Comparison of ENCODE assay signal across 8 cellular contexts in the genomic region with DNA sequence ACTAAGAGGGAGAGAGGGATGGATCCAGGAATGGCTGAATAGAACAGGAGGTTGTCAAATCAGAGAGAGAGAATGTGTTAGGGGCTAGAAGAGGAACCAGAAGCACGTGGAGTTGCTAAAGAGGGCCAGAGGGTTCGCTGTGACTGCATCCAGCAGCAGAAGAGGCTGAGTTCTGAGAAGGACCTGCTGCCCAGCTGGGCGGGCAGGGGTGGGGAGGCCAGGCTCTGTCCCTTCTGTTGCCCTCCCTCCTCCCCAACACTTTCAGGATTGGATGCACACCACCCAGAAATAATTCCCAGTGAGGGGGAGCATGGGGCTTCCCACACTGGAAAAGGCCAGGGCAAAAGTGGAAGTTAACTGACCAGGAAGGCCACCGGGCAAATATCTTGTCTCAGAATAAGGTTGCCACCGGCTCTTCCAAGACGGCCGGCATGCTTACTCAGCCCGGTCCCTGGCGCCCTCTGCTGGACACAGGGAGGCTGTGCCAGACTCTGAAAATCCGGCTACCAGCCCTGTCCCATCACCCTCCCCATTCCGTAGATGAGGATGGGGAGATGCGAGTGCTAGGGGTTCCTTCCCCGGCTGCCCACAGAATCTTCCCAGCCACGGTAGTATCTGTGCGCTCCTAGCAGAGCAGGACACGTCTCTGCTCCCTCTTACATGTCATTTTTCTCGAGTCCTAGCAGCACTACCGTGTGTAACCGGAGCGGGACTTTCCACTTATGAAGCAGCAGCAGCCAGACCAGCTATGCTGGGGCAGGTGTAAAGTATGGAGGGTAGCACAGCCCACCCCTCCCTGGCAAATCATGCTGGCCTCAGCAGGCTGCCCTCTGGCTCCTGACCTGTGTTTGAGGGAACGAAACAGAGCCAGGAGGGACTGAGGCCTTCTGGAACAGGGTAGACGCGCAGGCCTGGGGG. TPM values are rescaled to one million over a fixed set of nuclear protein-coding genes. Genes with fewer than 3 reads are reported as not detected.
DNase-seq lines count a peak whose midpoint lies in the region; ATAC-seq and TF ChIP-seq lines count a peak whose summit lies in the region.

No MANE protein-coding gene starts in this region.

- POLR2A ChIA-PET in PC-9 (lab: Charles Lee; ENCODE audit: unreplicated experiment) = no interaction called here

- intact Hi-C loops in PC-9 (cut with micrococcal nuclease; ENCODE audit: unreplicated experiment) = loop anchor here (1.0 to 5.0 kb wide), 6 partner anchors 72 to 268 kb away; a partner anchor contains a TSS
- intact Hi-C loops in natural killer cell (cut with micrococcal nuclease) = loop anchor here (1.0 to 10.0 kb wide), 4 partner anchors 72 to 435 kb away; no protein-coding TSS in a partner anchor

- H3K9me2 ChIP-seq in PC-9 (ENCODE audit: insufficient read depth) = no peaks in the 10 kb centered on the region

- H3K36me3 ChIP-seq in GM06990 (ENCODE audit: control insufficient read depth, insufficient read depth, low read length) (no peaks in the 10 kb centered on the region), PC-9 (ENCODE audit: low read depth) (no peaks in the 10 kb centered on the region), fibroblast of lung (ENCODE audit: control insufficient read depth, insufficient read depth, low read length) (peaks cover 16% of the 10 kb centered on the region)

- CTCF ChIA-PET in PC-9 (lab: Charles Lee) = interaction anchor here (0.6 kb wide), 1 partner anchor 63 kb away, joined by 4 read pairs; no protein-coding TSS in a partner anchor

- peak; percentile 91 to 92 for ATAC-seq in activated T-cell treated with anti-CD3 and anti-CD28 coated beads, Interleukin-2, amount 50 U/mL, for 72 hours (replicated peaks in 1 of 2)
- peak; percentile 92 to 100 (median 98) for ATAC-seq in natural killer cell
- ATAC-seq in stimulated activated effector memory CD8-positive, alpha-beta T cell treated with anti-CD3 and anti-CD28 coated beads, Interleukin-12 subunit alpha, Interleukin-12 subunit beta, amount 100 ng/mL, for 72 hours = peak; percentile 85
- no peak for ATAC-seq in HG02642 (IDR thresholded peaks at IDR 0.05; ENCODE audit: poor library complexity, unreplicated experiment)

- H3K27ac Mint-ChIP-seq in activated T-cell treated with anti-CD3 and anti-CD28 coated beads, Interleukin-2, amount 50 U/mL, for 72 hours = no peak overlapping the region
- no peak overlapping the region for H3K27ac Mint-ChIP-seq in natural killer cell
- H3K27ac Mint-ChIP-seq in stimulated activated effector memory CD8-positive, alpha-beta T cell treated with anti-CD3 and anti-CD28 coated beads, Interleukin-12 subunit alpha, Interleukin-12 subunit beta, amount 100 ng/mL, for 72 hours = peak overlapping the region; percentile 37

- H3K9me3 Mint-ChIP-seq in activated T-cell treated with anti-CD3 and anti-CD28 coated beads, Interleukin-2, amount 50 U/mL, for 72 hours = no peaks in the 10 kb centered on the region
- H3K9me3 Mint-ChIP-seq in natural killer cell = no peaks in the 10 kb centered on the region
- no peaks in the 10 kb centered on the region for H3K9me3 Mint-ChIP-seq in stimulated activated effector memory CD8-positive, alpha-beta T cell treated with anti-CD3 and anti-CD28 coated beads, Interleukin-12 subunit alpha, Interleukin-12 subunit beta, amount 100 ng/mL, for 72 hours

- H3K4me2 ChIP-seq in PC-9 = no peak overlapping the region
- H3K4me2 ChIP-seq in fibroblast of lung (ENCODE audit: extremely low read depth, insufficient read depth, low read length) = no peak overlapping the region

- peaks cover 6% of the 10 kb centered on the region for H3K27me3 Mint-ChIP-seq in activated T-cell treated with anti-CD3 and anti-CD28 coated beads, Interleukin-2, amount 50 U/mL, for 72 hours (ENCODE audit: low read depth)
- H3K27me3 Mint-ChIP-seq in natural killer cell (ENCODE audit: low read depth in 2 of 2) = peaks cover 0 to 4% of the 10 kb centered on the region in 2 donors

- H3K27ac ChIP-seq in HL-60 (replicated peaks) (no peak overlapping the region), PC-9 (no peak overlapping the region), fibroblast of lung (ENCODE audit: insufficient read depth, low read length) (no peak overlapping the region)

- H3K4me3 ChIP-seq in GM06990 (replicated peaks; ENCODE audit: low read depth, low read length) (no peak overlapping the region), HL-60 (replicated peaks; ENCODE audit: insufficient read depth, low read length) (no peak overlapping the region), PC-9 (no peak overlapping the region), fibroblast of lung (replicated peaks in 1 of 4; ENCODE audit: control extremely low read depth in 1 of 4, insufficient read depth in 1 of 4, low read depth in 3 of 4, low read length in 4 of 4) (no peak overlapping the region)

- no TSS peak for BruUV-seq in PC-9 (replicated peaks; lab: Mats Ljungman, UMichigan)

- DNase-seq in GM06990 (ENCODE audit: extremely low read depth, insufficient read length) (peak; percentile 55), HL-60 (ENCODE audit: low read depth in 1 of 2, low spot score in 1 of 2) (peak in 1 of 2 experiments; percentile 83), PC-9 (peak; percentile 48 to 80), fibroblast of lung (ENCODE audit: low read depth in 2 of 2) (peak; percentile 59 to 82), natural killer cell (peak; percentile 82)
- DNase-seq in activated T-cell treated with anti-CD3 and anti-CD28 coated beads, Interleukin-2, amount 50 U/mL, for 72 hours = peak; percentile 85 to 88
- peak; percentile 82 to 91 for DNase-seq in stimulated activated effector memory CD8-positive, alpha-beta T cell treated with anti-CD3 and anti-CD28 coated beads, Interleukin-12 subunit alpha, Interleukin-12 subunit beta, amount 100 ng/mL, for 72 hours (ENCODE audit: low spot score in 2 of 2)

- no peak overlapping the region for H3K4me3 Mint-ChIP-seq in activated T-cell treated with anti-CD3 and anti-CD28 coated beads, Interleukin-2, amount 50 U/mL, for 72 hours
- no peak overlapping the region for H3K4me3 Mint-ChIP-seq in natural killer cell
- H3K4me3 Mint-ChIP-seq in stimulated activated effector memory CD8-positive, alpha-beta T cell treated with anti-CD3 and anti-CD28 coated beads, Interleukin-12 subunit alpha, Interleukin-12 subunit beta, amount 100 ng/mL, for 72 hours = no peak overlapping the region

- H3K4me1 ChIP-seq in PC-9 (replicated peaks; ENCODE audit: insufficient read depth) = no peaks in the 10 kb centered on the region; the same call in 1 of the 2 replicates
- peaks cover 29% of the 10 kb centered on the region for H3K4me1 ChIP-seq in fibroblast of lung (ENCODE audit: control insufficient read depth, extremely low read depth, insufficient read depth, low read length)

- no peaks in the 10 kb centered on the region; the same call in 1 of the 2 replicates for H3F3A ChIP-seq in PC-9 (ENCODE audit: insufficient read depth, low read depth)

- H4K20me1 ChIP-seq in PC-9 (ENCODE audit: insufficient read depth) (no peaks in the 10 kb centered on the region), fibroblast of lung (ENCODE audit: control insufficient read depth, extremely low read depth, insufficient read depth, low read length) (no peaks in the 10 kb centered on the region)

- no peaks in the 10 kb centered on the region for H3K36me3 Mint-ChIP-seq in activated T-cell treated with anti-CD3 and anti-CD28 coated beads, Interleukin-2, amount 50 U/mL, for 72 hours (ENCODE audit: insufficient read depth in 2 of 2)
- no peaks in the 10 kb centered on the region for H3K36me3 Mint-ChIP-seq in natural killer cell
- H3K36me3 Mint-ChIP-seq in stimulated activated effector memory CD8-positive, alpha-beta T cell treated with anti-CD3 and anti-CD28 coated beads, Interleukin-12 subunit alpha, Interleukin-12 subunit beta, amount 100 ng/mL, for 72 hours = no peaks in the 10 kb centered on the region

- H3K9ac ChIP-seq in fibroblast of lung (ENCODE audit: insufficient read depth, low read length) = no peak overlapping the region

- H3K9me3 ChIP-seq in PC-9 (ENCODE audit: insufficient read depth, low read depth) (no peaks in the 10 kb centered on the region), fibroblast of lung (ENCODE audit: control insufficient read depth, insufficient read depth, low read depth, low read length) (no peaks in the 10 kb centered on the region)

- H3K79me2 ChIP-seq in PC-9 (ENCODE audit: low read depth) (no peaks in the 10 kb centered on the region), fibroblast of lung (ENCODE audit: control insufficient read depth, insufficient read depth, low read length) (no peaks in the 10 kb centered on the region)

- peaks cover 6% of the 10 kb centered on the region for H3K4me1 Mint-ChIP-seq in activated T-cell treated with anti-CD3 and anti-CD28 coated beads, Interleukin-2, amount 50 U/mL, for 72 hours (ENCODE audit: low read depth)
- H3K4me1 Mint-ChIP-seq in natural killer cell = peaks cover 0 to 3% of the 10 kb centered on the region in 2 donors
- no peaks in the 10 kb centered on the region for H3K4me1 Mint-ChIP-seq in stimulated activated effector memory CD8-positive, alpha-beta T cell treated with anti-CD3 and anti-CD28 coated beads, Interleukin-12 subunit alpha, Interleukin-12 subunit beta, amount 100 ng/mL, for 72 hours

- H3K27me3 ChIP-seq in GM06990 (replicated peaks; ENCODE audit: control insufficient read depth, insufficient read depth, low read length) (peaks cover 4% of the 10 kb centered on the region), HL-60 (ENCODE audit: insufficient read depth, poor library complexity, severe bottlenecking) (no peaks in the 10 kb centered on the region), PC-9 (ENCODE audit: insufficient read depth, low read depth) (no peaks in the 10 kb centered on the region), fibroblast of lung (ENCODE audit: control insufficient read depth, insufficient read depth, low read length) (no peaks in the 10 kb centered on the region)

- H2AFZ ChIP-seq in PC-9 = no peak overlapping the region
- H2AFZ ChIP-seq in fibroblast of lung (ENCODE audit: low read length) = no peak overlapping the region

- peak; percentile 98 for TF ChIP-seq CTCF in GM06990 (IDR thresholded peaks at IDR 0.05; ENCODE audit: insufficient read depth, low read length, poor library complexity, severe bottlenecking)
- peak; percentile 98 for TF ChIP-seq CTCF in HL-60 (IDR thresholded peaks at IDR 0.05; ENCODE audit: insufficient read depth, low read length)
- peak; percentile 94 for TF ChIP-seq CTCF in PC-9 (conservative IDR thresholded peaks at IDR 0.05)
- peak; percentile 95 to 96 for TF ChIP-seq CTCF in fibroblast of lung (conservative IDR thresholded peaks at IDR 0.05 in 1 of 2, IDR thresholded peaks at IDR 0.05 in 1 of 2; ENCODE audit: low read depth in 1 of 2, low read length in 2 of 2)
- TF ChIP-seq CTCF in natural killer cell (IDR thresholded peaks at IDR 0.05) = peak; percentile 95

RNA-seq across cellular contexts. Expression of a gene that starts 46.8 kb away (rescaled TPM):
- total RNA-seq in PC-9 (2021) = not detected in 2 replicates
- not detected for total RNA-seq in activated T-cell treated with anti-CD3 and anti-CD28 coated beads, Interleukin-2, amount 50 U/mL, for 72 hours
- total RNA-seq in fibroblast of lung = not detected in 2 replicates
- polyA plus RNA-seq in fibroblast of lung = not detected in 2 replicates
- not detected in 2 replicates for polyA plus RNA-seq in fibroblast of lung (2012)
- polyA minus RNA-seq in fibroblast of lung (ENCODE audit: low replicate concordance) = not detected in 2 replicates
- total RNA-seq in natural killer cell = not detected
